13 cellular contexts compared by ENCODE assay signal in the genomic region with DNA sequence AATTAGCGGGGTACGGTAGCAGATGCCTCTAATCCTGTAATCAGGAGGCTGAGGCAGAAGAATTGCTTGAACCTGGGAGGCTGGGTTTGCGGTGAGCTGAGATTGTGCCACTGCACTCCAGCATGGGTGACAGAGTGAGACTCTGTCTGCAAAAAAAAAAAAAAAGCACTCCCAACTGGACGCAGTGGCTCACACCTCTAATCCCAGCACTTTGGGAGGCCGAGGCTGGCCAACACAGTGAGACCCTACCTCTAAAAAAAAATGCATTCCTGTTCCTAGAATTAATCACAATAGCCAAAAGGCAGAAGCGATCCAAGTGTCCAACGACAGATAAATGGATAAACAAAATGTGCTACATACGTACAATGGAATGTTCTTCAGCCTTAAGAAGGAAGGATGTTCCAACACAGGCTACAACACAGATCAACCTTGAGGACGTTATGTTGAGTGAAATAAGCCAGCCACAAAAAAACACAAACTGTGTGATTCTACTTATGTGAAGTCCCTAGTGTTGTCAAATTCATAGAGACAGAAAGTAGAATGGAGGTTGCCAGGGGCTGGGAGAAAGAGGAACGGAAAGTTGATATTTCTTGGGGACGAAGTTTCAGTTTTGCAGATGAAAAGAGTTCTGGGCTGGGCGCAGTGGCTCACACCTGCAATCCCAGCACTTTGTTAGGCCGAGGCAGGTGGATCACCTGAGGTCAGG. TPM values are rescaled to one million over a fixed set of nuclear protein-coding genes. Genes with fewer than 3 reads are reported as not detected.
DNase-seq lines count a peak whose midpoint lies in the region; ATAC-seq and TF ChIP-seq lines count a peak whose summit lies in the region.
"Had no signal": no experiment of that assay in that cellular context is flagged by ENCODE, and none has a peak within 500 bp of the region (broad histone marks: within the 10 kb centered on the region; RNA-seq: fewer than 3 reads in every experiment).

No MANE protein-coding gene starts in this region.

- peak; percentile 48 for DNase-seq in activated effector memory CD4-positive, alpha-beta T cell treated with anti-CD3 and anti-CD28 coated beads, Interleukin-2, amount 50 U/mL, for 16 hours
- DNase-seq in activated effector memory CD4-positive, alpha-beta T cell treated with Interleukin-2 at 50 U/mL for 16 hours, result no peak
- DNase-seq in activated B cell treated with CpG ODN at 0.5 μM for 24 hours (no peak), spleen (no peak), HT-29 (ENCODE audit: low spot score) (no peak), NCI-H1436 (lab: John Stamatoyannopoulos, UW) (no peak)
- DNase-seq: activated CD4-positive, CD25-positive, alpha-beta regulatory T cell treated with anti-CD3 and anti-CD28 coated beads, Interleukin-2, amount 50 U/mL, for 72 hours; NCI-H1417 treated with DMSO at 0.1 percent for 48 hours; retina had no signal

- no peaks in the 10 kb centered on the region for H3K9me3 Mint-ChIP-seq in activated B cell treated with CpG ODN at 0.5 μM for 24 hours

- no peaks in the 10 kb centered on the region for H3K27me3 Mint-ChIP-seq in activated B cell treated with CpG ODN at 0.5 μM for 24 hours

- peak overlapping the region; percentile 58 for H3K4me3 Mint-ChIP-seq in activated B cell treated with CpG ODN at 0.5 μM for 24 hours

- TF ChIP-seq CTCF in activated B cell treated with CpG ODN at 0.5 μM for 24 hours (IDR thresholded peaks at IDR 0.05) (no peak), spleen (IDR thresholded peaks at IDR 0.05 in 8 of 11, conservative IDR thresholded peaks at IDR 0.05 in 3 of 11) (no peak)

- H3K4me3 ChIP-seq in spleen, result no peak overlapping the region
- H3K4me3 ChIP-seq: cardiac muscle cell had no signal

- H3K4me1 ChIP-seq in spleen, result peaks cover 37 to 100% (median 70%) of the 10 kb centered on the region in 6 donors

- WGBS in spleen, 5 donors, result 58 to 72% (median 68%) methylated on average over 13 of the region's 13 CpGs

- peaks cover 55% of the 10 kb centered on the region for H3K4me1 Mint-ChIP-seq in activated B cell treated with CpG ODN at 0.5 μM for 24 hours

- POLR2A ChIA-PET in activated B cell treated with CpG ODN at 0.5 μM for 24 hours (lab: Charles Lee), result interaction anchor here (0.7 to 14.9 kb wide), 7 partner anchors 8 to 467 kb away, joined by 3 to 593 read pairs (median 7); a partner anchor contains a TSS

- no peak for TF ChIP-seq POLR2A in spleen (IDR thresholded peaks at IDR 0.05)

- H3K36me3 Mint-ChIP-seq in activated B cell treated with CpG ODN at 0.5 μM for 24 hours (ENCODE audit: low read depth), result peaks cover 46% of the 10 kb centered on the region

- H3K27ac Mint-ChIP-seq in activated B cell treated with CpG ODN at 0.5 μM for 24 hours, result peak overlapping the region; percentile 91

- no peaks in the 10 kb centered on the region for H3K9me3 ChIP-seq in spleen

- peak overlapping the region in 6 of 8 donors; percentile 51 to 97 (median 92) for H3K27ac ChIP-seq in spleen
- H3K27ac ChIP-seq: cardiac muscle cell had no signal

- CTCF ChIA-PET in activated B cell treated with CpG ODN at 0.5 μM for 24 hours (lab: Charles Lee), result interaction anchor here (0.7 kb wide), 1 partner anchor 56 kb away, joined by 3 read pairs; no protein-coding TSS in a partner anchor

- H3K27me3 ChIP-seq in spleen (replicated peaks in 1 of 7), result no peaks in the 10 kb centered on the region
- H3K27me3 ChIP-seq: cardiac muscle cell had no signal

- H3K36me3 ChIP-seq in spleen, result peaks cover 0 to 89% (median 34%) of the 10 kb centered on the region in 6 donors

- ATAC-seq in HG02870 (IDR thresholded peaks at IDR 0.05; ENCODE audit: unreplicated experiment) (peak; percentile 52), activated B cell treated with CpG ODN at 0.5 μM for 24 hours (ENCODE audit: low read depth) (peak; percentile 73), GM18520 (IDR thresholded peaks at IDR 0.05; ENCODE audit: unreplicated experiment) (no peak)
- ATAC-seq: left ventricle myocardium superior had no signal

- intact Hi-C loops in activated B cell treated with CpG ODN at 0.5 μM for 24 hours (cut with micrococcal nuclease) (loop anchor here (1.0 kb wide), 2 partner anchors 8 to 10 kb away; no protein-coding TSS in a partner anchor), spleen (cut with DNase I; ENCODE audit: low total_unique reads) (no loop called here)

RNA-seq across cellular contexts. Expression of a gene that starts 13.8 kb away (rescaled TPM):
- total RNA-seq in activated B cell treated with CpG ODN at 0.5 μM for 24 hours (20.6 and 22.9 TPM in 2 replicates), spleen (10 to 100 TPM; 23.3 to 40.3 (median 32.3) TPM)
- polyA plus RNA-seq in spleen, result 10 to 100 TPM; 17.0 to 26.1 (median 17.4) TPM
- 0.57 and 1.2 TPM in 2 replicates for total RNA-seq in HT-29 (2014; rRNA removed; shearing (Covaris generic))

RNA-seq across cellular contexts. Expression of a gene that starts 27.0 kb away (rescaled TPM):
- total RNA-seq in activated B cell treated with CpG ODN at 0.5 μM for 24 hours (0.39 and 0.53 TPM in 2 replicates), spleen (1 to 10 TPM; 2.3 to 3.8 (median 3.1) TPM)
- 1 to 10 TPM; 1.1 to 2.1 (median 1.3) TPM for polyA plus RNA-seq in spleen
- not detected in 2 replicates for total RNA-seq in HT-29 (2014; rRNA removed; shearing (Covaris generic))
